8 cellular contexts compared by ENCODE assay signal in genomic region chr19:37654118-37654517, GRCh38. TPM values are rescaled to one million over a fixed set of nuclear protein-coding genes. Genes with fewer than 3 reads are reported as not detected.
DNase-seq lines count a peak whose midpoint lies in the region; FAIRE-seq and TF ChIP-seq lines count a peak whose summit lies in the region.

No MANE protein-coding gene starts in this region.

- peaks cover 36% of the 10 kb centered on the region for H3K4me1 Mint-ChIP-seq in activated T-cell treated with anti-CD3 and anti-CD28 coated beads, Interleukin-2, amount 50 U/mL, for 24 hours (ENCODE audit: low read depth)
- H3K4me1 Mint-ChIP-seq in activated T-helper 1 cell treated with anti-CD3 and anti-CD28 coated beads, Interleukin-12 subunit alpha, Interleukin-12 subunit beta, Interleukin-2, Interleukin-4 antibody, amounts not matched to agents 30 ng/mL and 10 ng/mL and 1 ng/mL, durations not matched to agents 14 hours and 24 hours and 36 hours (ENCODE audit: low read depth), result peaks cover 28% of the 10 kb centered on the region

- peak overlapping the region; percentile 98 for H2AFZ ChIP-seq in keratinocyte (ENCODE audit: control insufficient read depth, low read length)

- dilution Hi-C loops in keratinocyte (cut with MboI; ENCODE audit: extremely low pct_ligation_motif_present, low sequenced_read_pairs), result no loop called here

- peak overlapping the region; percentile 93 for H3K4me3 Mint-ChIP-seq in activated T-cell treated with anti-CD3 and anti-CD28 coated beads, Interleukin-2, amount 50 U/mL, for 24 hours
- H3K4me3 Mint-ChIP-seq in activated T-helper 1 cell treated with anti-CD3 and anti-CD28 coated beads, Interleukin-12 subunit alpha, Interleukin-12 subunit beta, Interleukin-2, Interleukin-4 antibody, amounts not matched to agents 30 ng/mL and 10 ng/mL and 1 ng/mL, durations not matched to agents 14 hours and 24 hours and 36 hours, result peak overlapping the region; percentile 90

- DNase-seq in activated T-cell treated with anti-CD3 and anti-CD28 coated beads, Interleukin-2, amount 50 U/mL, for 24 hours, result no peak
- DNase-seq in activated T-cell treated with anti-CD3 and anti-CD28 coated beads, Interleukin-2, amount 50 U/mL, for 1 hour, result no peak
- DNase-seq in activated T-helper 1 cell treated with anti-CD3 and anti-CD28 coated beads, Interleukin-12 subunit alpha, Interleukin-12 subunit beta, Interleukin-2, Interleukin-4 antibody, amounts not matched to agents 30 ng/mL and 10 ng/mL and 1 ng/mL, durations not matched to agents 14 hours and 24 hours and 36 hours (ENCODE audit: low spot score), result no peak
- DNase-seq in keratinocyte (ENCODE audit: low read depth, low spot score) (no peak), tibial artery (no peak), SKM-1 treated with dmso at 0.1 percent for 144 hours (lab: John Stamatoyannopoulos, UW; ENCODE audit: unreplicated experiment) (no peak), OCI-M2 (lab: John Stamatoyannopoulos, UW; ENCODE audit: unreplicated experiment) (no peak), NCI-H1417 treated with DMSO at 0.1 percent for 48 hours (lab: John Stamatoyannopoulos, UW) (no peak)

- H3K4me1 ChIP-seq in keratinocyte (ENCODE audit: control insufficient read depth, extremely low read depth, insufficient read depth, low read length) (peaks cover 9% of the 10 kb centered on the region), tibial artery (peaks cover 0 to 25% (median 16%) of the 10 kb centered on the region in 4 donors)

- H3K9ac ChIP-seq in keratinocyte (ENCODE audit: control insufficient read depth, extremely low read depth, insufficient read depth, low read length), result peak overlapping the region; percentile 83

- H3K36me3 Mint-ChIP-seq in activated T-cell treated with anti-CD3 and anti-CD28 coated beads, Interleukin-2, amount 50 U/mL, for 24 hours (ENCODE audit: low read depth), result peaks cover 66% of the 10 kb centered on the region
- peaks cover 29% of the 10 kb centered on the region for H3K36me3 Mint-ChIP-seq in activated T-helper 1 cell treated with anti-CD3 and anti-CD28 coated beads, Interleukin-12 subunit alpha, Interleukin-12 subunit beta, Interleukin-2, Interleukin-4 antibody, amounts not matched to agents 30 ng/mL and 10 ng/mL and 1 ng/mL, durations not matched to agents 14 hours and 24 hours and 36 hours (ENCODE audit: low read depth)

- H4K20me1 ChIP-seq in keratinocyte (ENCODE audit: control insufficient read depth, extremely low read depth, insufficient read depth, low read length), result no peaks in the 10 kb centered on the region

- H3K36me3 ChIP-seq in keratinocyte (ENCODE audit: control insufficient read depth in 2 of 2, extremely low read depth in 1 of 2, insufficient read depth in 2 of 2, low read length in 2 of 2), result no peaks in the 10 kb centered on the region
- peaks cover 0 to 19% (median 0%) of the 10 kb centered on the region in 3 donors for H3K36me3 ChIP-seq in tibial artery

- H3K9me3 ChIP-seq in keratinocyte (ENCODE audit: control insufficient read depth, low read depth, low read length) (no peaks in the 10 kb centered on the region), tibial artery (peaks cover 0 to 16% (median 0%) of the 10 kb centered on the region in 3 donors)

- peaks cover 23% of the 10 kb centered on the region for H3K79me2 ChIP-seq in keratinocyte (ENCODE audit: control insufficient read depth, insufficient read depth, low read length)

- intact Hi-C loops in activated T-helper 1 cell treated with anti-CD3 and anti-CD28 coated beads, Interleukin-12 subunit alpha, Interleukin-12 subunit beta, Interleukin-2, Interleukin-4 antibody, amounts not matched to agents 30 ng/mL and 10 ng/mL and 1 ng/mL, durations not matched to agents 14 hours and 24 hours and 36 hours (cut with micrococcal nuclease), result loop anchor here (2.0 to 10.0 kb wide), 3 partner anchors 65 to 575 kb away; partner anchors contain the start of genes ZNF420 and ZNF607
- intact Hi-C loops in tibial artery (cut with DNase I; ENCODE audit: low total_unique reads), result loop anchor here (2.0 to 5.0 kb wide), 2 partner anchors 57 to 147 kb away; partner anchors contain the start of gene ZNF793

- FAIRE-seq in keratinocyte (lab: Jason Lieb, UNC), result no peak

- peak overlapping the region; percentile 75 to 93 (median 89) for H3K4me3 ChIP-seq in keratinocyte (ENCODE audit: control insufficient read depth in 2 of 3, extremely low read depth in 1 of 3, insufficient read depth in 2 of 3, low read depth in 1 of 3, low read length in 3 of 3)
- H3K4me3 ChIP-seq in tibial artery, result peak overlapping the region; percentile 67 to 77

- no peaks in the 10 kb centered on the region for H3K27me3 ChIP-seq in keratinocyte (ENCODE audit: control insufficient read depth, extremely low read depth, insufficient read depth, low read length)
- H3K27me3 ChIP-seq in tibial artery, result no peaks in the 10 kb centered on the region

- peak overlapping the region; percentile 97 for H3K27ac Mint-ChIP-seq in activated T-cell treated with anti-CD3 and anti-CD28 coated beads, Interleukin-2, amount 50 U/mL, for 24 hours
- H3K27ac Mint-ChIP-seq in activated T-helper 1 cell treated with anti-CD3 and anti-CD28 coated beads, Interleukin-12 subunit alpha, Interleukin-12 subunit beta, Interleukin-2, Interleukin-4 antibody, amounts not matched to agents 30 ng/mL and 10 ng/mL and 1 ng/mL, durations not matched to agents 14 hours and 24 hours and 36 hours, result peak overlapping the region; percentile 93

- peaks cover 16% of the 10 kb centered on the region for H3K9me3 Mint-ChIP-seq in activated T-cell treated with anti-CD3 and anti-CD28 coated beads, Interleukin-2, amount 50 U/mL, for 24 hours
- H3K9me3 Mint-ChIP-seq in activated T-helper 1 cell treated with anti-CD3 and anti-CD28 coated beads, Interleukin-12 subunit alpha, Interleukin-12 subunit beta, Interleukin-2, Interleukin-4 antibody, amounts not matched to agents 30 ng/mL and 10 ng/mL and 1 ng/mL, durations not matched to agents 14 hours and 24 hours and 36 hours, result peaks cover 29% of the 10 kb centered on the region

- no peaks in the 10 kb centered on the region for H3K9me1 ChIP-seq in keratinocyte (ENCODE audit: control insufficient read depth, extremely low read depth, insufficient read depth, low read length)

- H3K27ac ChIP-seq in keratinocyte (ENCODE audit: control insufficient read depth, insufficient read depth, low read length) (peak overlapping the region; percentile 76), tibial artery (peak overlapping the region; percentile 87 to 91)

- H3K4me2 ChIP-seq in keratinocyte (ENCODE audit: control insufficient read depth, extremely low read depth, insufficient read depth, low read depth, low read length), result peak overlapping the region; percentile 95

- TF ChIP-seq CTCF in keratinocyte (optimal IDR thresholded peaks at IDR 0.05 in 1 of 3, IDR thresholded peaks at IDR 0.05 in 1 of 3, conservative IDR thresholded peaks at IDR 0.05 in 1 of 3; ENCODE audit: extremely low read depth in 1 of 3, insufficient read depth in 2 of 3, low read length in 3 of 3) (no peak), tibial artery (IDR thresholded peaks at IDR 0.05) (no peak)

- H3K27me3 Mint-ChIP-seq in activated T-cell treated with anti-CD3 and anti-CD28 coated beads, Interleukin-2, amount 50 U/mL, for 24 hours, result no peaks in the 10 kb centered on the region
- no peaks in the 10 kb centered on the region for H3K27me3 Mint-ChIP-seq in activated T-helper 1 cell treated with anti-CD3 and anti-CD28 coated beads, Interleukin-12 subunit alpha, Interleukin-12 subunit beta, Interleukin-2, Interleukin-4 antibody, amounts not matched to agents 30 ng/mL and 10 ng/mL and 1 ng/mL, durations not matched to agents 14 hours and 24 hours and 36 hours (ENCODE audit: insufficient read depth)

RNA-seq across cellular contexts. Expression of gene ZFP30, which starts 1.1 kb away (rescaled TPM):
- total RNA-seq in activated T-helper 1 cell treated with anti-CD3 and anti-CD28 coated beads, Interleukin-12 subunit alpha, Interleukin-12 subunit beta, Interleukin-2, Interleukin-4 antibody, amounts not matched to agents 30 ng/mL and 10 ng/mL and 1 ng/mL, durations not matched to agents 14 hours and 24 hours and 36 hours, result 9.6 and 10.1 TPM in 2 replicates
- 3.0 to 4.2 TPM (median 3.4 TPM) in 3 replicates for polyA plus RNA-seq in keratinocyte
- polyA plus RNA-seq in keratinocyte (2011; ENCODE audit: low read depth), result 6.2 TPM
- 1.9 and 2.4 TPM in 2 replicates for polyA plus RNA-seq in keratinocyte (2011; cell fraction: cytosol; rRNA removed)
- polyA plus RNA-seq in keratinocyte (2011; cell fraction: nucleus; rRNA removed), result 6.1 and 8.2 TPM in 2 replicates
- polyA plus RNA-seq in keratinocyte (2012; ENCODE audit: low replicate concordance), result 3.7 and 5.3 TPM in 2 replicates
- 4.1 to 9.9 TPM (median 4.2 TPM) in 3 replicates for polyA minus RNA-seq in keratinocyte
- 2.1 TPM for polyA minus RNA-seq in keratinocyte (2011; cell fraction: cytosol; rRNA and poly(A)+ RNA removed)
- polyA minus RNA-seq in keratinocyte (2011; cell fraction: nucleus; rRNA and poly(A)+ RNA removed), result 6.6 and 11.0 TPM in 2 replicates

RNA-seq across cellular contexts. Expression of gene ZNF540, which starts 59.4 kb away (rescaled TPM):
- total RNA-seq in activated T-helper 1 cell treated with anti-CD3 and anti-CD28 coated beads, Interleukin-12 subunit alpha, Interleukin-12 subunit beta, Interleukin-2, Interleukin-4 antibody, amounts not matched to agents 30 ng/mL and 10 ng/mL and 1 ng/mL, durations not matched to agents 14 hours and 24 hours and 36 hours, result 0.39 and 0.70 TPM in 2 replicates
- polyA plus RNA-seq in keratinocyte, result 0.15 to 0.95 TPM (median 0.35 TPM) in 3 replicates
- 0.40 TPM for polyA plus RNA-seq in keratinocyte (2011; ENCODE audit: low read depth)
- polyA plus RNA-seq in keratinocyte (2011; cell fraction: cytosol; rRNA removed), result 0.23 and 0.38 TPM in 2 replicates
- 0.52 and 1.1 TPM in 2 replicates for polyA plus RNA-seq in keratinocyte (2011; cell fraction: nucleus; rRNA removed)
- polyA plus RNA-seq in keratinocyte (2012; ENCODE audit: low replicate concordance), result 0.52 and 0.56 TPM in 2 replicates
- 0.13 to 0.45 TPM in 2 of 3 replicates, not detected in the other for polyA minus RNA-seq in keratinocyte
- not detected for polyA minus RNA-seq in keratinocyte (2011; cell fraction: cytosol; rRNA and poly(A)+ RNA removed)
- 0.32 and 0.93 TPM in 2 replicates for polyA minus RNA-seq in keratinocyte (2011; cell fraction: nucleus; rRNA and poly(A)+ RNA removed)

RNA-seq across cellular contexts. Expression of gene ZNF571, which starts 59.5 kb away (rescaled TPM):
- total RNA-seq in activated T-helper 1 cell treated with anti-CD3 and anti-CD28 coated beads, Interleukin-12 subunit alpha, Interleukin-12 subunit beta, Interleukin-2, Interleukin-4 antibody, amounts not matched to agents 30 ng/mL and 10 ng/mL and 1 ng/mL, durations not matched to agents 14 hours and 24 hours and 36 hours, result 0.64 and 1.4 TPM in 2 replicates
- polyA plus RNA-seq in keratinocyte, result 1.6 to 4.0 TPM (median 2.4 TPM) in 3 replicates
- polyA plus RNA-seq in keratinocyte (2011; ENCODE audit: low read depth), result 1.2 TPM
- 0.77 and 2.6 TPM in 2 replicates for polyA plus RNA-seq in keratinocyte (2011; cell fraction: cytosol; rRNA removed)
- 6.8 and 7.4 TPM in 2 replicates for polyA plus RNA-seq in keratinocyte (2011; cell fraction: nucleus; rRNA removed)
- polyA plus RNA-seq in keratinocyte (2012; ENCODE audit: low replicate concordance), result 1.5 and 4.6 TPM in 2 replicates
- polyA minus RNA-seq in keratinocyte, result 0.30 to 3.3 TPM (median 3.0 TPM) in 3 replicates
- 2.1 TPM for polyA minus RNA-seq in keratinocyte (2011; cell fraction: cytosol; rRNA and poly(A)+ RNA removed)
- polyA minus RNA-seq in keratinocyte (2011; cell fraction: nucleus; rRNA and poly(A)+ RNA removed), result 3.0 and 13.9 TPM in 2 replicates
